Comparison of ENCODE assay signal across 8 cellular contexts in the genomic region with DNA sequence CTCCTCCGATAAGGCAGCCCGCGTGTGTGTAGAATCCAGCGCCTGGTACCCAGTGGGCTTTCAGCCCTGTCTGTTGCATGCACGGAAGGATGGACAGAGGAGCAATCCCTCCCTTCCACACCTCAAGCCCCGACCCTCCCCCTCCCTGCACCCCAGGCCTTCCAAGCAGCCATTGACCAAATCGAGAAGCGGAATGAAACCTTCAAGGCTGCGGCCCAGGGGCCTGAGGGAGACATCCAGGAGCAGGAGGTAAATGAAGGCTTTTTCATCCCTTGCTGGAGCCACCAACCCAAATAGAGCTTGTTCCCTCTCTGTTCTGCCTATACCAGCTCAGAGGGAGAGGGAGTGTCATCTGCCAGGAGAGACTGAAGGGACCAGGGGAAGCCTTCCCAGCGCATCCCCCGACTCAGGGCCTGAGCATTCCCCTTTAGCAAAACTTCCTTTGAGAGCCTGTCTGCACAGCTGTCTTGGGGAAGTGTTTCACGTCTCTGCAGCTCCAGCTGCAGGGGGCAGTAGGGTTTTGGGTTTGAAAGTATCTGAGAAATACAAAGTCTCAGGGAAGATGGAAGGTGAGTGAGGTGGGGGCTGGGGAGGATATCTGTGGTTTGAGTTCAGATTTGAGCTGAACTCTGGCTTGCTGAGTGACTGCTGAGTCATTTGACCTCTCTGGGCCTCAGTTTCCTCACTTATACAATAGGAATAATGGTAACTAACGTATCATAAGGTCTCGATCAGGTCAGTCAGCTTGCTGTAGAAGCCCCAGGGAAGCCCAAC. TPM values are rescaled to one million over a fixed set of nuclear protein-coding genes. Genes with fewer than 3 reads are reported as not detected.
DNase-seq lines count a peak whose midpoint lies in the region; ATAC-seq and TF ChIP-seq lines count a peak whose summit lies in the region.

No MANE protein-coding gene starts in this region.

- no peak for ATAC-seq in SK-N-SH treated with all-trans-retinoic acid at 6 μM for 48 hours
- no peak for ATAC-seq in HG03139 (IDR thresholded peaks at IDR 0.05; ENCODE audit: unreplicated experiment)

- H3K9me2 ChIP-seq in SK-N-SH, result no peaks in the 10 kb centered on the region

- H3K4me3 Mint-ChIP-seq in nephron, result no peak overlapping the region

- H3K9me3 Mint-ChIP-seq in nephron, result no peaks in the 10 kb centered on the region

- TF ChIP-seq EP300 in SK-N-SH (IDR thresholded peaks at IDR 0.05; ENCODE audit: borderline replicate concordance in 1 of 2, low read depth in 1 of 2, low read length in 1 of 2), result no peak

- H3K4me1 ChIP-seq in SK-N-SH (ENCODE audit: control insufficient read depth in 1 of 2, insufficient read depth in 2 of 2, low read depth in 1 of 2, low read length in 1 of 2), result peaks cover 5 to 19% of the 10 kb centered on the region in 2 experiments; a peak in 2 of 4 replicates

- intact Hi-C loops in cardiac septum (cut with DNase I), result no loop called here

- peak; percentile 67 for TF ChIP-seq RAD21 in SK-N-SH (IDR thresholded peaks at IDR 0.05; ENCODE audit: low read length)

- H4K20me1 ChIP-seq in SK-N-SH (ENCODE audit: insufficient read depth), result no peaks in the 10 kb centered on the region

- WGBS in SK-N-SH (ENCODE audit: low lambda C conversion rate), result 94% methylated on average over 13 of the region's 14 CpGs

- no peaks in the 10 kb centered on the region for H3F3A ChIP-seq in SK-N-SH (replicated peaks; ENCODE audit: insufficient read depth)

- H3K4me2 ChIP-seq in SK-N-SH, result no peak overlapping the region

- CTCF ChIA-PET in SK-N-SH (lab: Yijun Ruan, JAX), result interaction anchor here (1.0 to 26.3 kb wide), 11 partner anchors 13 to 256 kb away, joined by 3 to 678 read pairs (median 6); a partner anchor contains a TSS

- no peaks in the 10 kb centered on the region for H3K9me3 ChIP-seq in SK-N-SH

- H3K36me3 ChIP-seq in SK-N-SH (replicated peaks in 1 of 2; ENCODE audit: control insufficient read depth in 1 of 2, insufficient read depth in 2 of 2, low read length in 1 of 2), result no peaks in the 10 kb centered on the region

- H3K36me3 Mint-ChIP-seq in nephron (ENCODE audit: low read depth), result no peaks in the 10 kb centered on the region

- TF ChIP-seq CTCF in SK-N-SH (IDR thresholded peaks at IDR 0.05) (peak; percentile 54), nephron (IDR thresholded peaks at IDR 0.05; ENCODE audit: unreplicated experiment in 3 of 3) (peak; percentile 42 to 46 (median 46))

- no peak overlapping the region for H2AFZ ChIP-seq in SK-N-SH (ENCODE audit: low read depth)

- H3K27ac Mint-ChIP-seq in nephron, result peak overlapping the region in 2 of 3 experiments; percentile 19 to 20

- no peaks in the 10 kb centered on the region for H3K79me2 ChIP-seq in SK-N-SH (ENCODE audit: insufficient read depth)

- H3K27ac ChIP-seq in SK-N-SH (ENCODE audit: low read depth in 2 of 2, low read length in 1 of 2), result no peak overlapping the region

- DNase-seq in SK-N-SH (no peak), T follicular helper cell (ENCODE audit: low read depth) (peak; percentile 58), epidermal melanocyte (ENCODE audit: insufficient read length, low spot score) (no peak), cardiac septum (ENCODE audit: low spot score) (no peak)
- peak; percentile 25 for DNase-seq in activated naive CD8-positive, alpha-beta T cell treated with anti-CD3 and anti-CD28 coated beads, Interleukin-2, amount 50 U/mL, for 16 hours (ENCODE audit: low read depth, low spot score)

- peaks cover 19% of the 10 kb centered on the region for H3K4me1 Mint-ChIP-seq in nephron

- no peaks in the 10 kb centered on the region for H3K27me3 ChIP-seq in SK-N-SH (ENCODE audit: insufficient read depth)

- no peak overlapping the region for H3K9ac ChIP-seq in SK-N-SH

- no peak overlapping the region; a peak in 1 of 4 replicates for H3K4me3 ChIP-seq in SK-N-SH (ENCODE audit: low read depth in 2 of 2, low read length in 1 of 2)

- POLR2A ChIA-PET in SK-N-SH (lab: Yijun Ruan, JAX), result interaction anchor here (1.4 kb wide), 1 partner anchor 189 kb away, joined by 4 read pairs; no protein-coding TSS in a partner anchor

- peaks cover 9% of the 10 kb centered on the region for H3K27me3 Mint-ChIP-seq in nephron (ENCODE audit: low read depth)

TF ChIP-seq in SK-N-SH, 30 proteins besides CTCF, POLR2A, EP300 and RAD21:
- no peak for TF ChIP-seq SIN3A (IDR thresholded peaks at IDR 0.05; ENCODE audit: borderline replicate concordance, low read depth, low read length)
- peak; percentile 60 for TF ChIP-seq SMC3 (IDR thresholded peaks at IDR 0.05; ENCODE audit: low read depth, low read length)
- TF ChIP-seq, protein P1, sequence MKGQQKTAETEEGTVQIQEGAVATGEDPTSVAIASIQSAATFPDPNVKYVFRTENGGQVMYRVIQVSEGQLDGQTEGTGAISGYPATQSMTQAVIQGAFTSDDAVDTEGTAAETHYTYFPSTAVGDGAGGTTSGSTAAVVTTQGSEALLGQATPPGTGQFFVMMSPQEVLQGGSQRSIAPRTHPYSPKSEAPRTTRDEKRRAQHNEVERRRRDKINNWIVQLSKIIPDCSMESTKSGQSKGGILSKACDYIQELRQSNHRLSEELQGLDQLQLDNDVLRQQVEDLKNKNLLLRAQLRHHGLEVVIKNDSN (IDR thresholded peaks at IDR 0.05; ENCODE audit: borderline replicate concordance, low read depth), result no peak

TF ChIP-seq in SK-N-SH treated with all-trans-retinoic acid at 6 μM for 48 hours, 23 proteins besides CTCF, POLR2A, EP300 and RAD21:
- TF ChIP-seq ISL1 (CRISPR knock-in tag; IDR thresholded peaks at IDR 0.05) (no peak), GLIS3 (CRISPR knock-in tag; IDR thresholded peaks at IDR 0.05) (no peak), BACH2 (CRISPR knock-in tag; IDR thresholded peaks at IDR 0.05; ENCODE audit: borderline replicate concordance) (no peak), ZNF565 (CRISPR knock-in tag; conservative IDR thresholded peaks at IDR 0.05; ENCODE audit: low read depth) (no peak), TOX (CRISPR knock-in tag; IDR thresholded peaks at IDR 0.05; ENCODE audit: borderline replicate concordance) (no peak), ZNF8 (CRISPR knock-in tag; IDR thresholded peaks at IDR 0.05) (no peak), ZFP3 (CRISPR knock-in tag; IDR thresholded peaks at IDR 0.05) (no peak), ZFP30 (CRISPR knock-in tag; IDR thresholded peaks at IDR 0.05) (no peak), RARB (CRISPR knock-in tag; IDR thresholded peaks at IDR 0.05) (no peak), PPARA (CRISPR knock-in tag; IDR thresholded peaks at IDR 0.05; ENCODE audit: borderline replicate concordance) (no peak)
- TF ChIP-seq, protein P2, sequence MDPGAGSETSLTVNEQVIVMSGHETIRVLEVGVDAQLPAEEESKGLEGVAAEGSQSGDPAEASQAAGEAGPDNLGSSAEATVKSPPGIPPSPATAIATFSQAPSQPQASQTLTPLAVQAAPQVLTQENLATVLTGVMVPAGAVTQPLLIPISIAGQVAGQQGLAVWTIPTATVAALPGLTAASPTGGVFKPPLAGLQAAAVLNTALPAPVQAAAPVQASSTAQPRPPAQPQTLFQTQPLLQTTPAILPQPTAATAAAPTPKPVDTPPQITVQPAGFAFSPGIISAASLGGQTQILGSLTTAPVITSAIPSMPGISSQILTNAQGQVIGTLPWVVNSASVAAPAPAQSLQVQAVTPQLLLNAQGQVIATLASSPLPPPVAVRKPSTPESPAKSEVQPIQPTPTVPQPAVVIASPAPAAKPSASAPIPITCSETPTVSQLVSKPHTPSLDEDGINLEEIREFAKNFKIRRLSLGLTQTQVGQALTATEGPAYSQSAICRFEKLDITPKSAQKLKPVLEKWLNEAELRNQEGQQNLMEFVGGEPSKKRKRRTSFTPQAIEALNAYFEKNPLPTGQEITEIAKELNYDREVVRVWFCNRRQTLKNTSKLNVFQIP (CRISPR knock-in tag; IDR thresholded peaks at IDR 0.05; ENCODE audit: borderline replicate concordance, low read depth), result no peak
- TF ChIP-seq, protein P3, sequence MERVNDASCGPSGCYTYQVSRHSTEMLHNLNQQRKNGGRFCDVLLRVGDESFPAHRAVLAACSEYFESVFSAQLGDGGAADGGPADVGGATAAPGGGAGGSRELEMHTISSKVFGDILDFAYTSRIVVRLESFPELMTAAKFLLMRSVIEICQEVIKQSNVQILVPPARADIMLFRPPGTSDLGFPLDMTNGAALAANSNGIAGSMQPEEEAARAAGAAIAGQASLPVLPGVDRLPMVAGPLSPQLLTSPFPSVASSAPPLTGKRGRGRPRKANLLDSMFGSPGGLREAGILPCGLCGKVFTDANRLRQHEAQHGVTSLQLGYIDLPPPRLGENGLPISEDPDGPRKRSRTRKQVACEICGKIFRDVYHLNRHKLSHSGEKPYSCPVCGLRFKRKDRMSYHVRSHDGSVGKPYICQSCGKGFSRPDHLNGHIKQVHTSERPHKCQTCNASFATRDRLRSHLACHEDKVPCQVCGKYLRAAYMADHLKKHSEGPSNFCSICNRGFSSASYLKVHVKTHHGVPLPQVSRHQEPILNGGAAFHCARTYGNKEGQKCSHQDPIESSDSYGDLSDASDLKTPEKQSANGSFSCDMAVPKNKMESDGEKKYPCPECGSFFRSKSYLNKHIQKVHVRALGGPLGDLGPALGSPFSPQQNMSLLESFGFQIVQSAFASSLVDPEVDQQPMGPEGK (CRISPR knock-in tag; IDR thresholded peaks at IDR 0.05; ENCODE audit: borderline replicate concordance), result no peak
TF ChIP-seq in SK-N-SH treated with all-trans-retinoic acid at 6 μM for 48 hours: peak in this region for 0.

RNA-seq across cellular contexts. Expression of a gene that starts 16.1 kb away (rescaled TPM):
- polyA plus RNA-seq in SK-N-SH (2012; rRNA removed), result not detected in 2 replicates
- polyA plus RNA-seq in SK-N-SH (2012; cell fraction: cytosol; rRNA removed), result 0.01 TPM in 1 of 2 replicates, not detected in the other
- polyA plus RNA-seq in SK-N-SH (2012; cell fraction: nucleus; rRNA removed), result 0.13 and 0.16 TPM in 2 replicates
- total RNA-seq in cardiac septum, result 2.3 TPM

RNA-seq across cellular contexts. Expression of a gene that starts 35.5 kb away (rescaled TPM):
- polyA plus RNA-seq in SK-N-SH (2012; rRNA removed), result 137 and 151 TPM in 2 replicates
- 105 and 130 TPM in 2 replicates for polyA plus RNA-seq in SK-N-SH (2012; cell fraction: cytosol; rRNA removed)
- polyA plus RNA-seq in SK-N-SH (2012; cell fraction: nucleus; rRNA removed), result 211 and 216 TPM in 2 replicates
- 139 TPM for total RNA-seq in cardiac septum

Comparison
In these comparisons a context has a peak if more than half of its experiments do, and no peak if none do; other contexts are left out.
1. DNase-seq: peak in T follicular helper cell (single experiment) and activated naive CD8-positive, alpha-beta T cell treated with anti-CD3 and anti-CD28 coated beads, Interleukin-2, amount 50 U/mL, for 16 hours (single experiment); none in SK-N-SH (single experiment), epidermal melanocyte (single experiment) and cardiac septum (single experiment).